24 cellular contexts compared by ENCODE assay signal in genomic region chr5:16564468-16564867, GRCh38. TPM values are rescaled to one million over a fixed set of nuclear protein-coding genes. Genes with fewer than 3 reads are reported as not detected.
DNase-seq lines count a peak whose midpoint lies in the region; ATAC-seq and TF ChIP-seq lines count a peak whose summit lies in the region.
"Had no signal": no experiment of that assay in that cellular context is flagged by ENCODE, and none has a peak within 500 bp of the region (broad histone marks: within the 10 kb centered on the region; RNA-seq: fewer than 3 reads in every experiment).

No MANE protein-coding gene starts in this region.

- no peaks in the 10 kb centered on the region for H3K27me3 Mint-ChIP-seq in T-helper 17 cell

- peaks cover 12% of the 10 kb centered on the region for H3K36me3 Mint-ChIP-seq in T-helper 17 cell (ENCODE audit: low read depth)

- peaks cover 36% of the 10 kb centered on the region for H3K4me1 ChIP-seq in left ventricle myocardium inferior
- peaks cover 17 to 21% of the 10 kb centered on the region in 2 donors for H3K4me1 ChIP-seq in gastrocnemius medialis
- H3K4me1 ChIP-seq in BE2C = peaks cover 8% of the 10 kb centered on the region; the same call in 1 of the 2 replicates
- H3K4me1 ChIP-seq: Caco-2, Peyer's patch had no signal

- DNase-seq in NCI-H2107 treated with DMSO at 0.1 percent for 48 hours (lab: John Stamatoyannopoulos, UW; ENCODE audit: unreplicated experiment) = peak; percentile 27
- DNase-seq in NCI-H2107 (lab: John Stamatoyannopoulos, UW) = no peak
- no peak for DNase-seq in T-helper 17 cell
- no peak for DNase-seq in left ventricle myocardium inferior
- peak in 1 of 2 donors; percentile 53 for DNase-seq in gastrocnemius medialis
- DNase-seq in BE2C = no peak
- DNase-seq in NCI-H2029 treated with DMSO at 0.1 percent for 48 hours (lab: John Stamatoyannopoulos, UW) = no peak
- no peak for DNase-seq in NCI-H187 treated with DMSO at 0.1 percent for 48 hours (lab: John Stamatoyannopoulos, UW)
- DNase-seq: Caco-2; GDM1; GM23248; Kasumi-1; MG63; NCI-H1048; NCI-H1436 treated with DMSO at 0.1 percent for 48 hours; NCI-H2081 treated with DMSO at 0.1 percent for 48 hours; NCI-H446; NCI-H526 treated with DMSO at 0.1 percent for 48 hours; NK-92 treated with Interleukin-12 subunit alpha and Interleukin-12 subunit beta, amount 100 ng/mL, for 24 hours; Peyer's patch; SHP77 had no signal

- no peak for TF ChIP-seq POLR2A in gastrocnemius medialis (IDR thresholded peaks at IDR 0.05)

- H3K27me3 ChIP-seq in left ventricle myocardium inferior (ENCODE audit: low read depth) (no peaks in the 10 kb centered on the region), gastrocnemius medialis (no peaks in the 10 kb centered on the region), BE2C (no peaks in the 10 kb centered on the region)
- H3K27me3 ChIP-seq: MG63, Peyer's patch had no signal

- intact Hi-C loops in left ventricle myocardium inferior (cut with micrococcal nuclease) = no loop called here
- intact Hi-C loops in gastrocnemius medialis (cut with DNase I; ENCODE audit: low total_unique reads) = no loop called here

- peaks cover 27% of the 10 kb centered on the region for H3K4me1 Mint-ChIP-seq in T-helper 17 cell

- H3K4me3 ChIP-seq in left ventricle myocardium inferior = no peak overlapping the region
- no peak overlapping the region for H3K4me3 ChIP-seq in gastrocnemius medialis
- no peak overlapping the region for H3K4me3 ChIP-seq in BE2C (ENCODE audit: low read depth, low read length)
- H3K4me3 ChIP-seq: GM23248, HAP-1, MG63, Peyer's patch, SK-N-MC had no signal

- H3K27ac Mint-ChIP-seq in T-helper 17 cell = peak overlapping the region; percentile 72

- in situ Hi-C loops in gastrocnemius medialis (cut with MboI; ENCODE audit: low sequenced_read_pairs in 4 of 4) = no loop called here

- H3K36me3 ChIP-seq in left ventricle myocardium inferior = no peaks in the 10 kb centered on the region
- no peaks in the 10 kb centered on the region for H3K36me3 ChIP-seq in gastrocnemius medialis
- no peaks in the 10 kb centered on the region for H3K36me3 ChIP-seq in BE2C
- H3K36me3 ChIP-seq: HAP-1, MG63, Peyer's patch had no signal

- ATAC-seq in T-helper 17 cell (no peak), gastrocnemius medialis (peak; percentile 76 to 88)

- TF ChIP-seq CTCF in left ventricle myocardium inferior (IDR thresholded peaks at IDR 0.05; ENCODE audit: borderline replicate concordance) (no peak), gastrocnemius medialis (IDR thresholded peaks at IDR 0.05 in 4 of 5, conservative IDR thresholded peaks at IDR 0.05 in 1 of 5) (no peak), BE2C (IDR thresholded peaks at IDR 0.05; ENCODE audit: low read depth, low read length) (no peak)

- H3K9me3 ChIP-seq in T-helper 17 cell (ENCODE audit: control insufficient read depth, low read length, poor library complexity, severe bottlenecking) (no peaks in the 10 kb centered on the region), left ventricle myocardium inferior (replicated peaks) (no peaks in the 10 kb centered on the region), gastrocnemius medialis (no peaks in the 10 kb centered on the region), BE2C (no peaks in the 10 kb centered on the region)
- H3K9me3 ChIP-seq: Caco-2, HAP-1, MG63, Peyer's patch had no signal

- H3K4me3 Mint-ChIP-seq in T-helper 17 cell = no peak overlapping the region

- peak overlapping the region; percentile 57 for H3K27ac ChIP-seq in left ventricle myocardium inferior (replicated peaks)
- peak overlapping the region in 2 of 4 donors; percentile 9 to 48 for H3K27ac ChIP-seq in gastrocnemius medialis
- H3K27ac ChIP-seq: 22Rv1, GM23248, Peyer's patch, SK-N-MC had no signal

RNA-seq across cellular contexts. Expression of gene RETREG1, which starts 52.3 kb away (rescaled TPM):
- total RNA-seq in T-helper 17 cell = 10 to 100 TPM; 30.2 to 37.8 TPM
- total RNA-seq in left ventricle myocardium inferior = 269 TPM
- total RNA-seq in gastrocnemius medialis = 100 to 1,000 TPM in 3 of 4 donors, 10 to 100 TPM in 1; 94.2 to 380 (median 305) TPM
- 2.9 TPM for polyA plus RNA-seq in BE2C (2012; ENCODE audit: insufficient read depth, insufficient read length, low read depth)
